ENCODE assay signal across 13 cellular contexts in the genomic region with DNA sequence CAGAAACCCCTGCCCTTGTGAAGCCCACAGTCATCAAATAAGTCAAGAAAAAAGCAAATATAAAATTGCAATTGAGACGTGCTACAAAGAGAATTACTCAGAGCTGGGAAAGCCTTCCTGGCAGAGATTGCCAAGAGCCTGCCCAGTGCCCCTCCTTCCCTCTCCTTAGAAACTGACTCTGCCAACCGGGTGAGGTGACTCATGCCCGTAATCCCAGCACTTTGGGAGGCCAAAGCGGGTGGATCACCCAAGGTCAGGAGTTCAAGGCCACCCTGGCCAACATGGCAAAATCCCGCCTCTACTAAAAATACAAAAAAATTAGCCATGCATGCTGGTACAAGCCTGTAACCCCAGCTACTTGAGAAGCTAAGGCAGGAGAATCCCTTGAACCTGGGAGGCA.
A peak's percentile ranks its signal among the peaks of the same experiment; 100 is the strongest.
DNase-seq lines count a peak whose midpoint lies in the region; ATAC-seq, FAIRE-seq and TF ChIP-seq lines count a peak whose summit lies in the region.
"Had no signal": no experiment of that assay in that cellular context is flagged by ENCODE, and none has a peak within 500 bp of the region (broad histone marks: within the 10 kb centered on the region; RNA-seq: fewer than 3 reads in every experiment).

No MANE protein-coding gene starts in this region.

- FAIRE-seq in astrocyte (lab: Jason Lieb, UNC) (no peak), keratinocyte (lab: Jason Lieb, UNC) (peak; percentile 46)
- FAIRE-seq: kidney had no signal

- no peaks in the 10 kb centered on the region for H4K20me1 ChIP-seq in astrocyte (ENCODE audit: insufficient read depth, low read length)
- H4K20me1 ChIP-seq in keratinocyte (ENCODE audit: control insufficient read depth, extremely low read depth, insufficient read depth, low read length), result no peaks in the 10 kb centered on the region

- no peak for TF ChIP-seq CTCF in astrocyte (IDR thresholded peaks at IDR 0.05; ENCODE audit: insufficient read depth, low read depth, low read length)
- TF ChIP-seq CTCF in keratinocyte (optimal IDR thresholded peaks at IDR 0.05 in 1 of 3, IDR thresholded peaks at IDR 0.05 in 1 of 3, conservative IDR thresholded peaks at IDR 0.05 in 1 of 3; ENCODE audit: extremely low read depth in 1 of 3, insufficient read depth in 2 of 3, low read length in 3 of 3), result no peak

- peaks cover 55% of the 10 kb centered on the region for H3K27me3 Mint-ChIP-seq in astrocyte (ENCODE audit: low read depth, unreplicated experiment)

- DNase-seq in ACHN (peak; percentile 85), HPDE6-E6E7 (ENCODE audit: extremely low spot score) (peak; percentile 48), astrocyte (ENCODE audit: low read depth) (peak; percentile 56), keratinocyte (ENCODE audit: low read depth, low spot score) (peak; percentile 9), iPS-NIHi7 (ENCODE audit: extremely low spot score) (no peak)
- DNase-seq: cortex of kidney; Kasumi-1; kidney; stimulated activated naive CD8-positive, alpha-beta T cell treated with anti-CD3 and anti-CD28 coated beads, Interleukin-15, amount 100 ng/mL, for 72 hours had no signal

- H2AFZ ChIP-seq in astrocyte (ENCODE audit: low read depth, low read length) (no peak overlapping the region), keratinocyte (ENCODE audit: control insufficient read depth, low read length) (no peak overlapping the region)

- H3K9ac ChIP-seq in astrocyte (ENCODE audit: low read length) (no peak overlapping the region), keratinocyte (ENCODE audit: control insufficient read depth, extremely low read depth, insufficient read depth, low read length) (no peak overlapping the region)

- no peaks in the 10 kb centered on the region for H3K9me1 ChIP-seq in keratinocyte (ENCODE audit: control insufficient read depth, extremely low read depth, insufficient read depth, low read length)

- in situ Hi-C loops in ACHN (cut with HindIII; ENCODE audit: low pct_ligation_motif_present, low pct_unique_long_range_greater_than_20kb, low sequenced_read_pairs), result no loop called here

- H3K27ac Mint-ChIP-seq in astrocyte (ENCODE audit: unreplicated experiment), result no peak overlapping the region

- no peak overlapping the region for H3K4me2 ChIP-seq in astrocyte (ENCODE audit: low read length)
- no peak overlapping the region for H3K4me2 ChIP-seq in keratinocyte (ENCODE audit: control insufficient read depth, extremely low read depth, insufficient read depth, low read depth, low read length)

- ATAC-seq in HG02642 (IDR thresholded peaks at IDR 0.05; ENCODE audit: poor library complexity, unreplicated experiment), result no peak
- no peak for ATAC-seq in GM21367 (IDR thresholded peaks at IDR 0.05; ENCODE audit: unreplicated experiment)
- ATAC-seq in GM19452 (IDR thresholded peaks at IDR 0.05; ENCODE audit: unreplicated experiment), result no peak
- ATAC-seq: stimulated activated naive CD8-positive, alpha-beta T cell treated with anti-CD3 and anti-CD28 coated beads, Interleukin-15, amount 100 ng/mL, for 72 hours had no signal

- H3K27me3 ChIP-seq in astrocyte (ENCODE audit: insufficient read depth, low read length), result no peaks in the 10 kb centered on the region
- H3K27me3 ChIP-seq in keratinocyte (ENCODE audit: control insufficient read depth, extremely low read depth, insufficient read depth, low read length), result peaks cover 36% of the 10 kb centered on the region

- H3K27ac ChIP-seq in astrocyte (ENCODE audit: low read depth, low read length) (no peak overlapping the region), keratinocyte (ENCODE audit: control insufficient read depth, insufficient read depth, low read length) (no peak overlapping the region)
- H3K27ac ChIP-seq: skin epidermis had no signal

- H3K36me3 ChIP-seq in astrocyte (ENCODE audit: insufficient read depth, low read length) (no peaks in the 10 kb centered on the region), keratinocyte (ENCODE audit: control insufficient read depth in 2 of 2, extremely low read depth in 1 of 2, insufficient read depth in 2 of 2, low read length in 2 of 2) (no peaks in the 10 kb centered on the region)

- dilution Hi-C loops in keratinocyte (cut with MboI; ENCODE audit: extremely low pct_ligation_motif_present, low sequenced_read_pairs), result no loop called here

- H3K36me3 Mint-ChIP-seq in astrocyte (ENCODE audit: low read depth, unreplicated experiment), result peaks cover 2% of the 10 kb centered on the region

- peaks cover 6% of the 10 kb centered on the region for H3K9me3 ChIP-seq in astrocyte (ENCODE audit: insufficient read depth, low read depth, low read length)
- H3K9me3 ChIP-seq in keratinocyte (ENCODE audit: control insufficient read depth, low read depth, low read length), result no peaks in the 10 kb centered on the region

- H3K4me3 ChIP-seq in astrocyte (ENCODE audit: insufficient read depth, low read depth, low read length), result no peak overlapping the region
- H3K4me3 ChIP-seq in keratinocyte (ENCODE audit: control insufficient read depth in 2 of 3, extremely low read depth in 1 of 3, insufficient read depth in 2 of 3, low read depth in 1 of 3, low read length in 3 of 3), result no peak overlapping the region
- H3K4me3 ChIP-seq: skin epidermis had no signal

- H3K4me1 ChIP-seq in astrocyte (ENCODE audit: insufficient read depth, low read length), result no peaks in the 10 kb centered on the region
- H3K4me1 ChIP-seq in keratinocyte (ENCODE audit: control insufficient read depth, extremely low read depth, insufficient read depth, low read length), result peaks cover 4% of the 10 kb centered on the region

- peaks cover 14% of the 10 kb centered on the region for H3K9me3 Mint-ChIP-seq in astrocyte (ENCODE audit: unreplicated experiment)
- H3K9me3 Mint-ChIP-seq: stimulated activated naive CD8-positive, alpha-beta T cell treated with anti-CD3 and anti-CD28 coated beads, Interleukin-15, amount 100 ng/mL, for 72 hours had no signal

- H3K79me2 ChIP-seq in astrocyte (ENCODE audit: insufficient read depth, low read length) (no peaks in the 10 kb centered on the region), keratinocyte (ENCODE audit: control insufficient read depth, insufficient read depth, low read length) (no peaks in the 10 kb centered on the region)

- H3K4me3 Mint-ChIP-seq in astrocyte (ENCODE audit: unreplicated experiment), result no peak overlapping the region
- H3K4me3 Mint-ChIP-seq: stimulated activated naive CD8-positive, alpha-beta T cell treated with anti-CD3 and anti-CD28 coated beads, Interleukin-15, amount 100 ng/mL, for 72 hours had no signal

- H3K4me1 Mint-ChIP-seq in astrocyte (ENCODE audit: low read depth, unreplicated experiment), result no peaks in the 10 kb centered on the region
